8 cellular contexts compared by ENCODE assay signal in the genomic region with DNA sequence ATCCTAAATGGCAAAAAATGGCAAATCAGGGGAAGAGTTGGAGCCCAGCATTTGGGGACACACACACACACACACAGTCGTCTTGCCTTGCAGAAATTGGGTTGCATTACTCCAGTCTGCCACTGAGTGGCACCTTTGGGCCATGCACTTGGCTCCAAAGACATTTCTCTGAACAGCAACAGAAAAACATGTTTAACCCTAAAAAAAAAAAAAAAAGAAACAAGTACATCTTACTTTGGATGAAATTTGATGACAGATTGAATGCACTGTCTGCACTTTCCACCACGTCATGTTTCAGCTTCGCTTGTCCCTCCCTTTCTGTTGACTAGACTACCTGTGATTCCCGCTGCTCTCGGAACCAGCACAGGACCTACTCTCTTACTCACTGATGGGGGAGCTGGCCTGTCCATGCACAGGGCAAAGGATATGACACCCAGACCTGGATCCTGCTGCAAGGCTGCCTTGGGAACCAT.
DNase-seq lines count a peak whose midpoint lies in the region; ATAC-seq and TF ChIP-seq lines count a peak whose summit lies in the region.

No MANE protein-coding gene starts in this region.

- peak; percentile 70 for DNase-seq in HCEC 1CT
- DNase-seq in OCI-M1 (lab: John Stamatoyannopoulos, UW) = peak; percentile 65
- DNase-seq in activated T-helper 1 cell treated with Interleukin-2 at 50 U/mL for 16 hours (ENCODE audit: low read depth) = peak; percentile 42
- DNase-seq in fibroblast of the aortic adventitia (ENCODE audit: low read depth) = peak; percentile 89
- DNase-seq in nucleus accumbens (lab: John Stamatoyannopoulos, UW) = peak in 49 of 56 donors; percentile 6 to 80 (median 43)
- DNase-seq in thoracic aorta (ENCODE audit: low spot score) = no peak

- H3K9me3 ChIP-seq in thoracic aorta = no peaks in the 10 kb centered on the region

- H3K4me1 ChIP-seq in thoracic aorta (ENCODE audit: control insufficient read depth in 1 of 2, low read depth in 2 of 2) = peaks cover 0 to 10% of the 10 kb centered on the region in 2 donors

- H3K27me3 ChIP-seq in thoracic aorta (replicated peaks; ENCODE audit: insufficient read depth) = no peaks in the 10 kb centered on the region

- no peak overlapping the region for H3K4me3 ChIP-seq in fibroblast of the aortic adventitia (ENCODE audit: low read depth, low read length)
- H3K4me3 ChIP-seq in thoracic aorta = peak overlapping the region; percentile 37

- H3K27ac ChIP-seq in C4-2B (no peak overlapping the region), thoracic aorta (no peak overlapping the region)

- TF ChIP-seq CTCF in C4-2B (conservative IDR thresholded peaks at IDR 0.05) (peak; percentile 92), fibroblast of the aortic adventitia (IDR thresholded peaks at IDR 0.05; ENCODE audit: insufficient read depth, low read length) (peak; percentile 97), thoracic aorta (IDR thresholded peaks at IDR 0.05) (peak; percentile 92)

- no peaks in the 10 kb centered on the region for H3K36me3 ChIP-seq in thoracic aorta

- ATAC-seq in thoracic aorta (ENCODE audit: insufficient number of reproducible peaks, low FRiP score, low read depth) (no peak), HG02981 (IDR thresholded peaks at IDR 0.05; ENCODE audit: unreplicated experiment) (no peak)
